8 cellular contexts compared by ENCODE assay signal in genomic region chr16:57591086-57591869, GRCh38. TPM values are rescaled to one million over a fixed set of nuclear protein-coding genes. Genes with fewer than 3 reads are reported as not detected.
A peak's percentile ranks its signal among the peaks of the same experiment; 100 is the strongest.
DNase-seq lines count a peak whose midpoint lies in the region; ATAC-seq, FAIRE-seq and TF ChIP-seq lines count a peak whose summit lies in the region.

No MANE protein-coding gene starts in this region.

- peak; percentile 92 for FAIRE-seq in endothelial cell of umbilical vein (lab: Jason Lieb, UNC)

- H3K27me3 ChIP-seq in CD8-positive, alpha-beta T cell (ENCODE audit: insufficient read depth, low read length), result no peaks in the 10 kb centered on the region
- H3K27me3 ChIP-seq in endothelial cell of umbilical vein (ENCODE audit: control insufficient read depth in 2 of 2, insufficient read depth in 2 of 2, low read length in 2 of 2), result no peaks in the 10 kb centered on the region

- H3K79me2 ChIP-seq in endothelial cell of umbilical vein (ENCODE audit: control insufficient read depth, insufficient read depth, low read length), result no peaks in the 10 kb centered on the region

- peak; percentile 27 for ATAC-seq in CD8-positive, alpha-beta T cell
- ATAC-seq in GM19351 (IDR thresholded peaks at IDR 0.05; ENCODE audit: unreplicated experiment) (peak; percentile 88), HG03457 (IDR thresholded peaks at IDR 0.05; ENCODE audit: unreplicated experiment) (peak; percentile 49)

- peak overlapping the region; percentile 66 for H3K4me3 Mint-ChIP-seq in CD8-positive, alpha-beta T cell

- H3K4me2 ChIP-seq in endothelial cell of umbilical vein (ENCODE audit: insufficient read depth, low read length), result peak overlapping the region; percentile 43

- peaks cover 47% of the 10 kb centered on the region for H3K4me1 Mint-ChIP-seq in CD8-positive, alpha-beta T cell (ENCODE audit: low read depth)

- no peak overlapping the region for H3K4me3 ChIP-seq in CD8-positive, alpha-beta T cell (ENCODE audit: low read depth, low read length)
- H3K4me3 ChIP-seq in endothelial cell of umbilical vein (replicated peaks in 1 of 3; ENCODE audit: insufficient read depth in 1 of 3, low read depth in 1 of 3, low read length in 3 of 3), result no peak overlapping the region

- no peaks in the 10 kb centered on the region for H3K9me3 ChIP-seq in CD8-positive, alpha-beta T cell (ENCODE audit: low read length)
- H3K9me3 ChIP-seq in endothelial cell of umbilical vein (replicated peaks; ENCODE audit: control insufficient read depth, insufficient read depth, low read length), result no peaks in the 10 kb centered on the region

- no peak overlapping the region for H3K9ac ChIP-seq in endothelial cell of umbilical vein (replicated peaks; ENCODE audit: extremely low read depth, insufficient read depth, low read length)

- intact Hi-C loops in CD8-positive, alpha-beta T cell (cut with DNase I, micrococcal nuclease), result loop anchor here (1.0 to 5.0 kb wide), 4 partner anchors 15 to 146 kb away; partner anchors contain the start of gene KATNB1 (in 1 of the 2)
- intact Hi-C loops in endothelial cell of umbilical vein (cut with micrococcal nuclease), result loop anchor here (1.0 to 5.0 kb wide), 7 partner anchors 15 to 410 kb away; partner anchors contain the start of genes ADGRG1, KATNB1, USB1 and ZNF319

- POLR2A ChIA-PET in CD8-positive, alpha-beta T cell (lab: Charles Lee), result interaction anchor here (2.4 to 3.2 kb wide), 2 partner anchors 10 to 18 kb away, joined by 18 to 24 read pairs; no protein-coding TSS in a partner anchor
- POLR2A ChIA-PET in endothelial cell of umbilical vein (lab: Charles Lee), result interaction anchor here (1.4 kb wide), 1 partner anchor 56 kb away, joined by 4 read pairs; no protein-coding TSS in a partner anchor

- H3K27ac Mint-ChIP-seq in CD8-positive, alpha-beta T cell, result peak overlapping the region; percentile 84

- H3K36me3 ChIP-seq in CD8-positive, alpha-beta T cell (ENCODE audit: insufficient read depth, low read length), result no peaks in the 10 kb centered on the region
- no peaks in the 10 kb centered on the region for H3K36me3 ChIP-seq in endothelial cell of umbilical vein (ENCODE audit: control insufficient read depth in 2 of 2, extremely low read depth in 1 of 2, insufficient read depth in 2 of 2, low read length in 2 of 2)

- TF ChIP-seq CTCF in CD8-positive, alpha-beta T cell (IDR thresholded peaks at IDR 0.05), result peak; percentile 60
- peak; percentile 92 to 95 for TF ChIP-seq CTCF in endothelial cell of umbilical vein (IDR thresholded peaks at IDR 0.05; ENCODE audit: extremely low read depth in 1 of 2, insufficient read depth in 1 of 2, low read depth in 1 of 2, low read length in 2 of 2)

- H4K20me1 ChIP-seq in endothelial cell of umbilical vein (replicated peaks; ENCODE audit: control insufficient read depth, extremely low read depth, insufficient read depth, low read length), result no peaks in the 10 kb centered on the region

- CTCF ChIA-PET in CD8-positive, alpha-beta T cell (lab: Charles Lee), result interaction anchor here (0.5 to 20.0 kb wide), 13 partner anchors 11 to 1035 kb away, joined by 3 to 259 read pairs (median 8); no protein-coding TSS in a partner anchor
- CTCF ChIA-PET in endothelial cell of umbilical vein (lab: Charles Lee), result interaction anchor here (0.6 to 4.6 kb wide), 45 partner anchors 10 to 410 kb away, joined by 3 to 117 read pairs (median 7); partner anchors contain the start of genes ADGRG1, ADGRG3, KATNB1 and USB1

- peaks cover 3% of the 10 kb centered on the region for H3K36me3 Mint-ChIP-seq in CD8-positive, alpha-beta T cell

- no TSS peak for BruUV-seq in endothelial cell of umbilical vein (replicated peaks; lab: Mats Ljungman, UMichigan)

- H3K9me1 ChIP-seq in endothelial cell of umbilical vein (replicated peaks; ENCODE audit: control insufficient read depth, extremely low read depth, insufficient read depth, low read length), result no peaks in the 10 kb centered on the region

- peak overlapping the region; percentile 70 for H2AFZ ChIP-seq in endothelial cell of umbilical vein (ENCODE audit: low read depth, low read length)

- no peak overlapping the region for H3K27ac ChIP-seq in CD8-positive, alpha-beta T cell (ENCODE audit: low read depth, low read length)
- peak overlapping the region; percentile 32 for H3K27ac ChIP-seq in endothelial cell of umbilical vein (ENCODE audit: insufficient read depth, low read depth, low read length)

- peaks cover 34% of the 10 kb centered on the region for H3K4me1 ChIP-seq in CD8-positive, alpha-beta T cell (ENCODE audit: insufficient read depth, low read length)
- peaks cover 12% of the 10 kb centered on the region for H3K4me1 ChIP-seq in endothelial cell of umbilical vein (ENCODE audit: control insufficient read depth, extremely low read depth, insufficient read depth, low read length)

- dilution Hi-C loops in endothelial cell of umbilical vein (cut with MboI; ENCODE audit: extremely low pct_ligation_motif_present, low sequenced_read_pairs), result no loop called here

- H3K9me3 Mint-ChIP-seq in CD8-positive, alpha-beta T cell, result peaks cover 6% of the 10 kb centered on the region

- TF ChIP-seq POLR2A in endothelial cell of umbilical vein (IDR thresholded peaks at IDR 0.05; ENCODE audit: low read depth, low read length), result no peak

- peak in 5 of 7 experiments; percentile 37 to 77 (median 54) for DNase-seq in CD8-positive, alpha-beta T cell
- DNase-seq in NCI-H82 treated with DMSO at 0.1 percent for 48 hours (lab: John Stamatoyannopoulos, UW; ENCODE audit: unreplicated experiment) (peak; percentile 5), endothelial cell of umbilical vein (ENCODE audit: low read depth, low spot score) (peak; percentile 74), midbrain (lab: John Stamatoyannopoulos, UW) (peak; percentile 67)
- peak; percentile 91 for DNase-seq in activated CD8-positive, alpha-beta memory T cell treated with anti-CD3 and anti-CD28 coated beads for 24 hours
- peak; percentile 76 for DNase-seq in stimulated activated naive CD4-positive, alpha-beta T cell treated with Interleukin-2 at 50 U/mL for 16 hours (lab: John Stamatoyannopoulos, UW)

- H3K27me3 Mint-ChIP-seq in CD8-positive, alpha-beta T cell (ENCODE audit: low read depth), result no peaks in the 10 kb centered on the region

TF ChIP-seq in endothelial cell of umbilical vein, 7 proteins besides CTCF, POLR2A, EP300 and RAD21:
- TF ChIP-seq FOS (IDR thresholded peaks at IDR 0.05; ENCODE audit: borderline replicate concordance, insufficient read depth, low read length) (peak; percentile 26), GATA2 (IDR thresholded peaks at IDR 0.05; ENCODE audit: insufficient read depth, insufficient read length, low read depth, low read length) (no peak), JUN (IDR thresholded peaks at IDR 0.05; ENCODE audit: borderline replicate concordance, insufficient read depth, insufficient read length, low read depth) (peak; percentile 26), MYC (IDR thresholded peaks at IDR 0.05; ENCODE audit: low read depth, low read length) (no peak), POLR2AphosphoS5 (IDR thresholded peaks at IDR 0.05; ENCODE audit: insufficient read depth, low read depth, low read length) (no peak)
- TF ChIP-seq, protein P1, sequence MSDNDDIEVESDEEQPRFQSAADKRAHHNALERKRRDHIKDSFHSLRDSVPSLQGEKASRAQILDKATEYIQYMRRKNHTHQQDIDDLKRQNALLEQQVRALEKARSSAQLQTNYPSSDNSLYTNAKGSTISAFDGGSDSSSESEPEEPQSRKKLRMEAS (IDR thresholded peaks at IDR 0.05; ENCODE audit: insufficient read depth, insufficient read length), result no peak
TF ChIP-seq in endothelial cell of umbilical vein: peak in this region for 2.

RNA-seq across cellular contexts. Expression of gene ADGRG1, which starts 37.2 kb away (rescaled TPM):
- total RNA-seq in CD8-positive, alpha-beta T cell, result 1 to 10 TPM; 3.8 to 4.4 TPM
- total RNA-seq in endothelial cell of umbilical vein, result 92.5 and 116 TPM in 2 replicates
- 45.6 and 45.7 TPM in 2 replicates for polyA plus RNA-seq in endothelial cell of umbilical vein
- 34.6 and 34.8 TPM in 2 replicates for polyA plus RNA-seq in endothelial cell of umbilical vein (2011; cell fraction: cytosol; rRNA removed)
- 35.5 and 39.9 TPM in 2 replicates for polyA plus RNA-seq in endothelial cell of umbilical vein (2011; cell fraction: nucleus; rRNA removed)
- polyA plus RNA-seq in endothelial cell of umbilical vein (2012), result 50.7 and 64.0 TPM in 2 replicates
- 28.6 and 32.1 TPM in 2 replicates for polyA minus RNA-seq in endothelial cell of umbilical vein
- polyA minus RNA-seq in endothelial cell of umbilical vein (2011; cell fraction: cytosol; rRNA and poly(A)+ RNA removed), result 12.8 TPM
- 20.8 and 23.1 TPM in 2 replicates for polyA minus RNA-seq in endothelial cell of umbilical vein (2011; cell fraction: nucleus; rRNA and poly(A)+ RNA removed)

RNA-seq across cellular contexts. Expression of gene ADGRG5, which starts 48.8 kb away (rescaled TPM):
- 1 to 10 TPM; 1.1 to 2.0 TPM for total RNA-seq in CD8-positive, alpha-beta T cell
- not detected in 2 replicates for total RNA-seq in endothelial cell of umbilical vein
- polyA plus RNA-seq in endothelial cell of umbilical vein, result not detected in 2 replicates
- polyA plus RNA-seq in endothelial cell of umbilical vein (2011; cell fraction: cytosol; rRNA removed), result not detected in 2 replicates
- 0.05 TPM in 1 of 2 replicates, not detected in the other for polyA plus RNA-seq in endothelial cell of umbilical vein (2011; cell fraction: nucleus; rRNA removed)
- not detected in 2 replicates for polyA plus RNA-seq in endothelial cell of umbilical vein (2012)
- not detected in 2 replicates for polyA minus RNA-seq in endothelial cell of umbilical vein
- polyA minus RNA-seq in endothelial cell of umbilical vein (2011; cell fraction: cytosol; rRNA and poly(A)+ RNA removed), result not detected
- polyA minus RNA-seq in endothelial cell of umbilical vein (2011; cell fraction: nucleus; rRNA and poly(A)+ RNA removed), result not detected in 2 replicates

RNA-seq across cellular contexts. Expression of gene CCDC102A, which starts 54.9 kb away (rescaled TPM):
- 1 to 10 TPM; 2.1 to 3.1 TPM for total RNA-seq in CD8-positive, alpha-beta T cell
- total RNA-seq in endothelial cell of umbilical vein, result 6.6 and 7.8 TPM in 2 replicates
- polyA plus RNA-seq in endothelial cell of umbilical vein, result 12.0 and 12.2 TPM in 2 replicates
- polyA plus RNA-seq in endothelial cell of umbilical vein (2011; cell fraction: cytosol; rRNA removed), result 8.3 and 11.9 TPM in 2 replicates
- 6.6 and 8.4 TPM in 2 replicates for polyA plus RNA-seq in endothelial cell of umbilical vein (2011; cell fraction: nucleus; rRNA removed)
- 5.1 and 7.9 TPM in 2 replicates for polyA plus RNA-seq in endothelial cell of umbilical vein (2012)
- polyA minus RNA-seq in endothelial cell of umbilical vein, result 4.1 and 4.2 TPM in 2 replicates
- polyA minus RNA-seq in endothelial cell of umbilical vein (2011; cell fraction: cytosol; rRNA and poly(A)+ RNA removed), result 1.9 TPM
- 1.4 and 3.3 TPM in 2 replicates for polyA minus RNA-seq in endothelial cell of umbilical vein (2011; cell fraction: nucleus; rRNA and poly(A)+ RNA removed)

Comparison
In these comparisons a context has a peak if more than half of its experiments do, and no peak if none do; other contexts are left out.
1. ATAC-seq: peak in every context shown above with its lines; median percentile 88 in GM19351; 49 in HG03457; 27 in CD8-positive, alpha-beta T cell.
2. DNase-seq: peak in every context shown above with its lines; median percentile 91 in activated CD8-positive, alpha-beta memory T cell treated with anti-CD3 and anti-CD28 coated beads for 24 hours; 76 in stimulated activated naive CD4-positive, alpha-beta T cell treated with Interleukin-2 at 50 U/mL for 16 hours; 74 in endothelial cell of umbilical vein; 67 in midbrain; 54 in CD8-positive, alpha-beta T cell; 5 in NCI-H82 treated with DMSO at 0.1 percent for 48 hours.
3. RNA of gene ADGRG1, which starts 37.2 kb away (total RNA-seq): 92.5 to 116 TPM in endothelial cell of umbilical vein; 3.8 to 4.4 TPM in CD8-positive, alpha-beta T cell; every median in the first group is over 10 times any median in the second.